In genomic region chr2:127387655-127388422, GRCh38 we compare ENCODE assay signal across 8 cellular contexts. TPM values are rescaled to one million over a fixed set of nuclear protein-coding genes. Genes with fewer than 3 reads are reported as not detected.
A peak's percentile ranks its signal among the peaks of the same experiment; 100 is the strongest.
DNase-seq lines count a peak whose midpoint lies in the region; ATAC-seq and TF ChIP-seq lines count a peak whose summit lies in the region.

TSS of gene MAP3K2 (minus strand) at chr2:127387975. CDS start at chr2:127343129, 44,846 bp downstream.

- TF ChIP-seq CTCF in GM13976 (IDR thresholded peaks at IDR 0.05; ENCODE audit: borderline replicate concordance, control extremely low read depth, extremely low read depth, insufficient read depth, missing control alignments) = no peak
- TF ChIP-seq CTCF in heart right ventricle (IDR thresholded peaks at IDR 0.05) = peak in 2 of 9 donors; percentile 5 to 7
- TF ChIP-seq CTCF in upper lobe of left lung (IDR thresholded peaks at IDR 0.05) = peak in 4 of 6 experiments; percentile 4 to 48 (median 22)

- in situ Hi-C loops in GM13976 (cut with MboI; ENCODE audit: low sequenced_read_pairs, unreplicated experiment) = no loop called here

- peaks cover 0 to 73% (median 43%) of the 10 kb centered on the region in 9 donors for H3K4me1 ChIP-seq in heart right ventricle
- H3K4me1 ChIP-seq in upper lobe of left lung = peaks cover 19 to 34% (median 24%) of the 10 kb centered on the region in 4 donors

- intact Hi-C loops in T-helper 1 cell treated with Interleukin-12 subunit alpha and Interleukin-12 subunit beta and Interleukin-4 antibody, amounts not matched to agents 30 ng/mL and 1 ng/mL, for 36 hours (cut with micrococcal nuclease) = loop anchor here (1.0 to 5.0 kb wide), 14 partner anchors 10 to 731 kb away; partner anchors contain the start of genes BIN1, ERCC3, GYPC and IWS1
- intact Hi-C loops in heart right ventricle (cut with DNase I) = loop anchor here in 3 of 10 donors (1.0 to 2.0 kb wide), 3 partner anchors 19 to 21 kb away; no protein-coding TSS in a partner anchor
- intact Hi-C loops in posterior vena cava (cut with DNase I) = no loop called here

- H3K4me3 ChIP-seq in heart right ventricle (peak within 1 kb of the TSS; percentile 88 to 99 (median 98)), upper lobe of left lung (peak within 1 kb of the TSS; percentile 87 to 97 (median 90))

- no peaks in the 10 kb centered on the region for H3K9me3 ChIP-seq in heart right ventricle
- H3K9me3 ChIP-seq in upper lobe of left lung = no peaks in the 10 kb centered on the region

- H3K36me3 ChIP-seq in heart right ventricle = no peaks in the 10 kb centered on the region
- no peaks in the 10 kb centered on the region for H3K36me3 ChIP-seq in upper lobe of left lung

- peak; percentile 81 for ATAC-seq in HG02798 (IDR thresholded peaks at IDR 0.05; ENCODE audit: poor library complexity, unreplicated experiment)
- ATAC-seq in heart right ventricle = peak; percentile 93 to 96 (median 94)
- peak; percentile 94 to 97 for ATAC-seq in upper lobe of left lung (ENCODE audit: low FRiP score in 2 of 2)

- TF ChIP-seq POLR2A in upper lobe of left lung (IDR thresholded peaks at IDR 0.05) = peak; percentile 62 to 99 (median 88)

- H3K27me3 ChIP-seq in heart right ventricle (no peaks in the 10 kb centered on the region), upper lobe of left lung (no peaks in the 10 kb centered on the region)

- WGBS in heart right ventricle, 2 donors = 0% methylated on average over 78 to 100 of the region's 100 CpGs
- WGBS in upper lobe of left lung, 2 donors = 0 to 1% methylated on average over 5 to 32 of the region's 100 CpGs

- peak within 1 kb of the TSS; percentile 99 to 100 (median 100) for H3K27ac ChIP-seq in heart right ventricle
- H3K27ac ChIP-seq in upper lobe of left lung = peak within 1 kb of the TSS; percentile 99 to 100 (median 100)

- peak; percentile 98 for DNase-seq in GM13976 (ENCODE audit: low spot score)
- DNase-seq in NCI-H1436 (lab: John Stamatoyannopoulos, UW) = peak; percentile 89
- peak; percentile 85 for DNase-seq in amniotic epithelial cell (ENCODE audit: low read depth)
- peak; percentile 93 to 96 for DNase-seq in heart right ventricle
- peak; percentile 97 for DNase-seq in posterior vena cava (ENCODE audit: low spot score)
- DNase-seq in upper lobe of left lung = peak; percentile 95 to 100

- peak in 1 of 4 donors; percentile 40 for TF ChIP-seq EP300 in upper lobe of left lung (IDR thresholded peaks at IDR 0.05)

RNA-seq across cellular contexts. Expression of gene MAP3K2, which starts in this region (rescaled TPM):
- 61.8 and 63.0 TPM in 2 replicates for total RNA-seq in T-helper 1 cell treated with Interleukin-12 subunit alpha and Interleukin-12 subunit beta and Interleukin-4 antibody, amounts not matched to agents 30 ng/mL and 1 ng/mL, for 36 hours
- 10 to 100 TPM; 20.8 to 30.9 (median 26.4) TPM for total RNA-seq in heart right ventricle
- 1 to 10 TPM; 2.9 to 8.8 TPM for polyA plus RNA-seq in heart right ventricle
- 10 to 100 TPM; 63.9 to 68.5 TPM for total RNA-seq in posterior vena cava
- total RNA-seq in upper lobe of left lung = 10 to 100 TPM; 43.0 to 79.2 (median 66.9) TPM

Comparison
In these comparisons a context has a peak if more than half of its experiments do, and no peak if none do; other contexts are left out.
1. Peak in every context shown above with its lines: DNase-seq, ATAC-seq, H3K4me3 ChIP-seq and H3K27ac ChIP-seq.